In the genomic region with DNA sequence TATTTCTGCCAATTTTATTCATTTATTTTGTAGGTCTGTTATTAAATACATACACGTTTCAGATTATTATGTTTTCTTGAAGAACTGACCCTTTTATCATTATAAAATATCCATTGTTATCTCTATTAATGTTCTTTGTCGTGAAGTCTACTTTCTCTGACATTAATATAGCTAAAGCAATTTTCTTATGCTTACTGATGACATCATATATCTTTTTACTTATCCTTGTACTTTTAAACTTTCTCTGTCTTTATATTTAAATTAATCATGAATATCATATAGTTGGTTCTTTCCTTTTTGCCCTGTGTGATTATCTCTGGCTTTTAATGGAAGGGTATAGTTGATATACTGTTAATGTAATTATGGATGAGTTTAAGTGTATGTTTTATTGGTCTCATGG, we compare ENCODE assay signal across 10 cellular contexts. TPM values are rescaled to one million over a fixed set of nuclear protein-coding genes. Genes with fewer than 3 reads are reported as not detected.
"Had no signal": no experiment of that assay in that cellular context is flagged by ENCODE, and none has a peak within 500 bp of the region (broad histone marks: within the 10 kb centered on the region; RNA-seq: fewer than 3 reads in every experiment).

No MANE protein-coding gene starts in this region.

- DNase-seq: H9, HCEC 1CT, HFFc6, Kasumi-1, KG1 had no signal

- H3K4me2 ChIP-seq: GM23338 had no signal

- H2AFZ ChIP-seq: GM23338 had no signal

- H3K4me3 ChIP-seq: GM23338 had no signal

- ATAC-seq: GM23338 had no signal

- FAIRE-seq: H1, H54, HTR-8/SVneo had no signal

RNA-seq across cellular contexts. Expression of gene SLC9A2, which starts 36.5 kb away (rescaled TPM):
- total RNA-seq: HFFc6 had no signal
- polyA plus RNA-seq: IgD-negative memory B cell had no signal
